15 cellular contexts compared by ENCODE assay signal in the genomic region with DNA sequence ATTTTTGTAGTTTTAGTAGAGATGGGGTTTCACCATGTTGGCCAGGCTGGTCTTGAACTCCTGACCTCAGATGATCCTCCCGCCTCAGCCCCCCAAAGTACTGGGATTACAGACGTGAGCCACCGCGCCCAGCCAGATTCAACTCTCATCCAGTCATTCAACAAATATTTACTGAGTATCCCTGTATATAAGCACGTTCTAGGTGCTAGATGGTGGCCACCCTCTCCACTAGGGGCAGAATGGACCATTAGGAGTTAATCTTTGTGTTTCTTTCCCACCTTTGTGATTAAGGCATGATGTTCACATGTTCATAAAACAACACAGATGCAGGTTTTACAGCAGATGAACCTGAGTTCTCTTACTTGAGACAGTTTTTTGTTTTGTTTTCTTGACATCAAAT. TPM values are rescaled to one million over a fixed set of nuclear protein-coding genes. Genes with fewer than 3 reads are reported as not detected.
DNase-seq lines count a peak whose midpoint lies in the region; ATAC-seq and TF ChIP-seq lines count a peak whose summit lies in the region.
"Had no signal": no experiment of that assay in that cellular context is flagged by ENCODE, and none has a peak within 500 bp of the region (broad histone marks: within the 10 kb centered on the region; RNA-seq: fewer than 3 reads in every experiment).

No MANE protein-coding gene starts in this region.

- H3K9ac ChIP-seq in H9 (ENCODE audit: extremely low read depth, insufficient read length, low read length): no peak overlapping the region

- no peak overlapping the region for H2AK5ac ChIP-seq in H9 (ENCODE audit: insufficient read length, low read length)

- no peak overlapping the region for H4K5ac ChIP-seq in H9 (ENCODE audit: insufficient read length, low read depth, low read length)

- no peak overlapping the region for H3T11ph ChIP-seq in H9 (ENCODE audit: low read length)

- no peak for DNase-seq in CD14-positive monocyte (ENCODE audit: low spot score)
- no peak for DNase-seq in H9
- DNase-seq in kidney epithelial cell (ENCODE audit: low read depth): no peak
- DNase-seq in CD4-positive, alpha-beta memory T cell: no peak
- no peak for DNase-seq in T1000 (lab: John Stamatoyannopoulos, UW)
- no peak for DNase-seq in MV-4-11 (lab: John Stamatoyannopoulos, UW)
- no peak for DNase-seq in Right ventricle myocardium superior
- DNase-seq: activated CD4-positive, alpha-beta T cell treated with anti-CD3 and anti-CD28 coated beads for 48 hours; dorsolateral prefrontal cortex; KG1; sigmoid colon; uterus had no signal

- H3K14ac ChIP-seq in H9 (ENCODE audit: insufficient read depth, low read length): no peak overlapping the region

- no peak overlapping the region for H4K8ac ChIP-seq in H9 (replicated peaks; ENCODE audit: insufficient read length, low read depth, low read length)

- H2BK20ac ChIP-seq in H9 (ENCODE audit: low read depth, low read length, poor library complexity, severe bottlenecking): no peak overlapping the region

- H3K56ac ChIP-seq in H9 (ENCODE audit: insufficient read length, low read depth, low read length): no peak overlapping the region

- H3K79me2 ChIP-seq in H9 (ENCODE audit: insufficient read depth, low read length): no peaks in the 10 kb centered on the region

- H4K91ac ChIP-seq in H9 (ENCODE audit: insufficient read length, low read depth, low read length): no peak overlapping the region

- H3K9me3 ChIP-seq in H9 (ENCODE audit: control insufficient read depth, low read depth, low read length): no peaks in the 10 kb centered on the region
- H3K9me3 ChIP-seq in CD4-positive, alpha-beta memory T cell (ENCODE audit: control insufficient read depth in 1 of 2, low read length in 2 of 2): no peaks in the 10 kb centered on the region
- H3K9me3 ChIP-seq: sigmoid colon, SJSA1, uterus had no signal

- H3K27me3 ChIP-seq in H9 (ENCODE audit: insufficient read depth, low read length): no peaks in the 10 kb centered on the region
- no peaks in the 10 kb centered on the region for H3K27me3 ChIP-seq in kidney epithelial cell (ENCODE audit: control insufficient read depth, insufficient read depth, low read length)
- no peaks in the 10 kb centered on the region for H3K27me3 ChIP-seq in CD4-positive, alpha-beta memory T cell (ENCODE audit: insufficient read depth, low read length)
- H3K27me3 ChIP-seq: dorsolateral prefrontal cortex, sigmoid colon, SJSA1, uterus had no signal

- H3K9me3 Mint-ChIP-seq in CD14-positive monocyte (peaks cover 0 to 6% (median 0%) of the 10 kb centered on the region in 7 donors), H9 (no peaks in the 10 kb centered on the region)
- H3K9me3 Mint-ChIP-seq in CD4-positive, alpha-beta memory T cell: no peaks in the 10 kb centered on the region
- H3K9me3 Mint-ChIP-seq: activated naive CD4-positive, alpha-beta T cell treated with anti-CD3 and anti-CD28 coated beads, Interleukin-2, amount 50 U/mL, for 24 hours had no signal

- no peaks in the 10 kb centered on the region for H3K36me3 ChIP-seq in kidney epithelial cell (ENCODE audit: control insufficient read depth, insufficient read depth, low read length)
- peaks cover 62% of the 10 kb centered on the region for H3K36me3 ChIP-seq in CD4-positive, alpha-beta memory T cell (ENCODE audit: insufficient read depth, low read length)
- H3K36me3 ChIP-seq: uterus had no signal

- H2BK15ac ChIP-seq in H9 (ENCODE audit: low read depth, low read length): no peak overlapping the region

- no peaks in the 10 kb centered on the region for H3K4me1 ChIP-seq in H9 (ENCODE audit: insufficient read depth, low read length)
- H3K4me1 ChIP-seq in CD4-positive, alpha-beta memory T cell (ENCODE audit: insufficient read depth, low read length): no peaks in the 10 kb centered on the region
- H3K4me1 ChIP-seq: sigmoid colon, uterus had no signal

- no peak overlapping the region for H3K4me2 ChIP-seq in H9 (ENCODE audit: insufficient read depth, insufficient read length, low read length)

- no peak overlapping the region for H3K27ac ChIP-seq in H9 (ENCODE audit: insufficient read length, low read depth, low read length)
- H3K27ac ChIP-seq in CD4-positive, alpha-beta memory T cell (ENCODE audit: low read depth, low read length): no peak overlapping the region
- H3K27ac ChIP-seq: sigmoid colon, SJSA1, uterus had no signal

- H3K27ac Mint-ChIP-seq in CD14-positive monocyte (peak overlapping the region; percentile 99), H9 (no peak overlapping the region)
- peak overlapping the region in 1 of 7 donors; percentile 51 for H3K27ac Mint-ChIP-seq in CD4-positive, alpha-beta memory T cell
- H3K27ac Mint-ChIP-seq: activated naive CD4-positive, alpha-beta T cell treated with anti-CD3 and anti-CD28 coated beads, Interleukin-2, amount 50 U/mL, for 24 hours had no signal

- no CpG with 5 or more reads among the region's 5 CpGs for WGBS in H9 (ENCODE audit: extremely low coverage, insufficient read length, low lambda C conversion rate)

- H2AFZ ChIP-seq in H9 (ENCODE audit: low read length): no peak overlapping the region

- H3K4me3 Mint-ChIP-seq in CD14-positive monocyte (no peak overlapping the region), H9 (no peak overlapping the region; a peak in 1 of 5 replicates)
- H3K4me3 Mint-ChIP-seq in CD4-positive, alpha-beta memory T cell: no peak overlapping the region
- H3K4me3 Mint-ChIP-seq: activated naive CD4-positive, alpha-beta T cell treated with anti-CD3 and anti-CD28 coated beads, Interleukin-2, amount 50 U/mL, for 24 hours had no signal

- no peak overlapping the region for H3K18ac ChIP-seq in H9 (ENCODE audit: insufficient read length, low read depth, low read length)

- H3K23me2 ChIP-seq in H9 (ENCODE audit: insufficient read length, low read depth, low read length, poor library complexity, severe bottlenecking): no peaks in the 10 kb centered on the region

- POLR2A ChIA-PET in CD4-positive, alpha-beta memory T cell (lab: Charles Lee; ENCODE audit: partially characterized antibody): interaction anchor here (0.8 kb wide), 1 partner anchor 680 kb away, joined by 3 read pairs; no protein-coding TSS in a partner anchor

- H3K27me3 Mint-ChIP-seq in CD14-positive monocyte (ENCODE audit: low read depth in 3 of 3): peaks cover 0 to 1% (median 0%) of the 10 kb centered on the region in 3 donors
- H3K27me3 Mint-ChIP-seq in H9 (ENCODE audit: low read depth): no peaks in the 10 kb centered on the region; the same call in 1 of the 2 replicates
- H3K27me3 Mint-ChIP-seq in CD4-positive, alpha-beta memory T cell: no peaks in the 10 kb centered on the region
- H3K27me3 Mint-ChIP-seq: activated naive CD4-positive, alpha-beta T cell treated with anti-CD3 and anti-CD28 coated beads, Interleukin-2, amount 50 U/mL, for 24 hours had no signal

- H3K4me1 Mint-ChIP-seq in CD14-positive monocyte: peaks cover 65% of the 10 kb centered on the region
- H3K4me1 Mint-ChIP-seq in H9: no peaks in the 10 kb centered on the region
- peaks cover 8 to 11% (median 11%) of the 10 kb centered on the region in 4 donors for H3K4me1 Mint-ChIP-seq in CD4-positive, alpha-beta memory T cell

- TF ChIP-seq CTCF in CD14-positive monocyte (IDR thresholded peaks at IDR 0.05) (no peak), H9 (conservative IDR thresholded peaks at IDR 0.05) (peak; percentile 58), WI38 (IDR thresholded peaks at IDR 0.05; ENCODE audit: low read depth, low read length) (0 out of 2 replicates have a peak, but pooled peaks have one; percentile 15), kidney epithelial cell (IDR thresholded peaks at IDR 0.05; ENCODE audit: insufficient read depth, low read length, poor library complexity, severe bottlenecking) (peak; percentile 37)

- H2BK5ac ChIP-seq in H9 (ENCODE audit: insufficient read length, low read length): no peak overlapping the region

- H4K20me1 ChIP-seq in H9 (ENCODE audit: control insufficient read depth, insufficient read depth, insufficient read length): no peaks in the 10 kb centered on the region

- ATAC-seq in Right ventricle myocardium superior (ENCODE audit: poor library complexity): no peak

- H2BK12ac ChIP-seq in H9 (ENCODE audit: insufficient read length, low read depth, low read length): no peak overlapping the region

- no peaks in the 10 kb centered on the region for H3K79me1 ChIP-seq in H9 (ENCODE audit: insufficient read depth, low read depth, low read length, poor library complexity, severe bottlenecking)

- peaks cover 75 to 83% of the 10 kb centered on the region in 2 donors for H3K36me3 Mint-ChIP-seq in CD14-positive monocyte
- peaks cover 35 to 80% (median 65%) of the 10 kb centered on the region in 3 experiments for H3K36me3 Mint-ChIP-seq in H9 (ENCODE audit: insufficient read depth in 1 of 3, low read depth in 3 of 3)
- H3K36me3 Mint-ChIP-seq in CD4-positive, alpha-beta memory T cell: peaks cover 47 to 69% of the 10 kb centered on the region in 2 donors

- H3K4me3 ChIP-seq in WI38 (ENCODE audit: low read depth, low read length): no peak overlapping the region
- H3K4me3 ChIP-seq in kidney epithelial cell (ENCODE audit: low read depth, low read length): no peak overlapping the region
- no peak overlapping the region for H3K4me3 ChIP-seq in CD4-positive, alpha-beta memory T cell (ENCODE audit: low read length in 2 of 2)
- H3K4me3 ChIP-seq: dorsolateral prefrontal cortex, sigmoid colon, SJSA1, uterus had no signal

- CTCF ChIA-PET in CD4-positive, alpha-beta memory T cell (lab: Charles Lee; ENCODE audit: partially characterized antibody): no interaction called here

- no peak overlapping the region for H3K4ac ChIP-seq in H9 (ENCODE audit: low read depth, low read length)

- H2BK120ac ChIP-seq in H9 (ENCODE audit: low read depth, low read length, poor library complexity, severe bottlenecking): no peak overlapping the region

- no peak overlapping the region for H3K23ac ChIP-seq in H9 (ENCODE audit: insufficient read length, low read depth, low read length)

- intact Hi-C loops in CD14-positive monocyte (cut with micrococcal nuclease) (no loop called here), Right ventricle myocardium superior (cut with DNase I) (no loop called here)
- intact Hi-C loops in CD4-positive, alpha-beta memory T cell (cut with micrococcal nuclease): no loop called here

RNA-seq across cellular contexts. Expression of a gene that starts 7.3 kb away (rescaled TPM):
- polyA plus RNA-seq in CD14-positive monocyte: 100 to 1,000 TPM; 234 to 284 TPM
- total RNA-seq in H9 (2021) (90.9 and 92.9 TPM in 2 replicates), kidney epithelial cell (105 and 142 TPM in 2 replicates), Right ventricle myocardium superior (15.7 TPM)
- 100 to 1,000 TPM; 167 to 170 TPM for total RNA-seq in CD4-positive, alpha-beta memory T cell
- polyA plus RNA-seq in CD4-positive, alpha-beta memory T cell: 100 to 1,000 TPM; 137 to 155 TPM

RNA-seq across cellular contexts. Expression of a gene that starts 17.2 kb away (rescaled TPM):
- polyA plus RNA-seq in CD14-positive monocyte: 1 to 10 TPM; 3.8 to 8.0 TPM
- total RNA-seq in H9 (2021) (115 and 129 TPM in 2 replicates), kidney epithelial cell (89.3 and 98.3 TPM in 2 replicates), Right ventricle myocardium superior (296 TPM)
- total RNA-seq in CD4-positive, alpha-beta memory T cell: 100 to 1,000 TPM; 157 to 158 TPM
- polyA plus RNA-seq in CD4-positive, alpha-beta memory T cell: 10 to 100 TPM; 26.0 to 49.4 TPM

Comparison
In these comparisons a context has a peak if more than half of its experiments do, and no peak if none do; other contexts are left out.
1. H3K27ac Mint-ChIP-seq: peak in CD14-positive monocyte (7 of 7); none in H9 (0 of 3).